Comparison of ENCODE assay signal across 1 cellular context in genomic region chr7:150404785-150405583, GRCh38.
A peak's percentile ranks its signal among the peaks of the same experiment; 100 is the strongest.
TF ChIP-seq lines count a peak whose summit lies in the region.

No MANE protein-coding gene starts in this region.

TF ChIP-seq in K562, 482 proteins besides CTCF, POLR2A, EP300 and RAD21 (continued from another document and continues in another):
- TF ChIP-seq HLTF (IDR thresholded peaks at IDR 0.05) = no peak
- no peak for TF ChIP-seq HIVEP1 (CRISPR knock-in tag; IDR thresholded peaks at IDR 0.05)
- TF ChIP-seq, protein P1, sequence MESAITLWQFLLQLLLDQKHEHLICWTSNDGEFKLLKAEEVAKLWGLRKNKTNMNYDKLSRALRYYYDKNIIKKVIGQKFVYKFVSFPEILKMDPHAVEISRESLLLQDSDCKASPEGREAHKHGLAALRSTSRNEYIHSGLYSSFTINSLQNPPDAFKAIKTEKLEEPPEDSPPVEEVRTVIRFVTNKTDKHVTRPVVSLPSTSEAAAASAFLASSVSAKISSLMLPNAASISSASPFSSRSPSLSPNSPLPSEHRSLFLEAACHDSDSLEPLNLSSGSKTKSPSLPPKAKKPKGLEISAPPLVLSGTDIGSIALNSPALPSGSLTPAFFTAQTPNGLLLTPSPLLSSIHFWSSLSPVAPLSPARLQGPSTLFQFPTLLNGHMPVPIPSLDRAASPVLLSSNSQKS (CRISPR knock-in tag; IDR thresholded peaks at IDR 0.05) = no peak
- peak; percentile 72 for TF ChIP-seq SP2 (IDR thresholded peaks at IDR 0.05; ENCODE audit: extremely low read depth, low read depth, low read length, poor library complexity, severe bottlenecking)
- TF ChIP-seq RBM25 (IDR thresholded peaks at IDR 0.05; ENCODE audit: low read depth, low read length, severe bottlenecking) = no peak
- no peak for TF ChIP-seq DPF2 (IDR thresholded peaks at IDR 0.05)
- TF ChIP-seq, protein P2, sequence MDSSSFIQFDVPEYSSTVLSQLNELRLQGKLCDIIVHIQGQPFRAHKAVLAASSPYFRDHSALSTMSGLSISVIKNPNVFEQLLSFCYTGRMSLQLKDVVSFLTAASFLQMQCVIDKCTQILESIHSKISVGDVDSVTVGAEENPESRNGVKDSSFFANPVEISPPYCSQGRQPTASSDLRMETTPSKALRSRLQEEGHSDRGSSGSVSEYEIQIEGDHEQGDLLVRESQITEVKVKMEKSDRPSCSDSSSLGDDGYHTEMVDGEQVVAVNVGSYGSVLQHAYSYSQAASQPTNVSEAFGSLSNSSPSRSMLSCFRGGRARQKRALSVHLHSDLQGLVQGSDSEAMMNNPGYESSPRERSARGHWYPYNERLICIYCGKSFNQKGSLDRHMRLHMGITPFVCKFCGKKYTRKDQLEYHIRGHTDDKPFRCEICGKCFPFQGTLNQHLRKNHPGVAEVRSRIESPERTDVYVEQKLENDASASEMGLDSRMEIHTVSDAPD (CRISPR knock-in tag; IDR thresholded peaks at IDR 0.05) = no peak
- no peak for TF ChIP-seq PURB (CRISPR knock-in tag; IDR thresholded peaks at IDR 0.05; ENCODE audit: low read depth)
- no peak for TF ChIP-seq FOXK1 (CRISPR knock-in tag; IDR thresholded peaks at IDR 0.05; ENCODE audit: borderline replicate concordance)
- TF ChIP-seq ETS2 (tag; IDR thresholded peaks at IDR 0.05; ENCODE audit: borderline replicate concordance, poor library complexity, severe bottlenecking) = no peak
- peak; percentile 68; the same call in 1 of the 2 replicates for TF ChIP-seq NFRKB (IDR thresholded peaks at IDR 0.05; ENCODE audit: low read depth)
- TF ChIP-seq SRSF3 (IDR thresholded peaks at IDR 0.05; ENCODE audit: insufficient read depth, low read length) = peak; percentile 83; the same call in 1 of the 2 replicates
- TF ChIP-seq RUNX1 (IDR thresholded peaks at IDR 0.05; ENCODE audit: low read depth) = no peak
- peak; percentile 91 for TF ChIP-seq MAX (CRISPR knock-in tag; IDR thresholded peaks at IDR 0.05)
- no peak for TF ChIP-seq ZEB2 (IDR thresholded peaks at IDR 0.05)
- no peak for TF ChIP-seq PRDM10 (IDR thresholded peaks at IDR 0.05; ENCODE audit: partially characterized antibody)
- TF ChIP-seq TSC22D4 (tag; IDR thresholded peaks at IDR 0.05) = no peak
- no peak for TF ChIP-seq ZKSCAN3 (CRISPR knock-in tag; IDR thresholded peaks at IDR 0.05)
- TF ChIP-seq PTBP1 (IDR thresholded peaks at IDR 0.05; ENCODE audit: low read depth, low read length) = peak; percentile 93; the same call in 1 of the 2 replicates
- peak; percentile 64 for TF ChIP-seq HNRNPK (IDR thresholded peaks at IDR 0.05; ENCODE audit: low read depth, low read length, poor library complexity, severe bottlenecking)
- no peak; a peak in 1 of 4 replicates for TF ChIP-seq ARNT (IDR thresholded peaks at IDR 0.05)
- TF ChIP-seq, protein P3, sequence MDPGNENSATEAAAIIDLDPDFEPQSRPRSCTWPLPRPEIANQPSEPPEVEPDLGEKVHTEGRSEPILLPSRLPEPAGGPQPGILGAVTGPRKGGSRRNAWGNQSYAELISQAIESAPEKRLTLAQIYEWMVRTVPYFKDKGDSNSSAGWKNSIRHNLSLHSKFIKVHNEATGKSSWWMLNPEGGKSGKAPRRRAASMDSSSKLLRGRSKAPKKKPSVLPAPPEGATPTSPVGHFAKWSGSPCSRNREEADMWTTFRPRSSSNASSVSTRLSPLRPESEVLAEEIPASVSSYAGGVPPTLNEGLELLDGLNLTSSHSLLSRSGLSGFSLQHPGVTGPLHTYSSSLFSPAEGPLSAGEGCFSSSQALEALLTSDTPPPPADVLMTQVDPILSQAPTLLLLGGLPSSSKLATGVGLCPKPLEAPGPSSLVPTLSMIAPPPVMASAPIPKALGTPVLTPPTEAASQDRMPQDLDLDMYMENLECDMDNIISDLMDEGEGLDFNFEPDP (CRISPR knock-in tag; IDR thresholded peaks at IDR 0.05) = no peak; the same call in 1 of the 2 replicates
- TF ChIP-seq DDX20 (tag; IDR thresholded peaks at IDR 0.05; ENCODE audit: low read depth) = no peak
- no peak for TF ChIP-seq E4F1 (CRISPR knock-in tag; IDR thresholded peaks at IDR 0.05; ENCODE audit: borderline replicate concordance)
- no peak for TF ChIP-seq ZBED1 (IDR thresholded peaks at IDR 0.05)
- TF ChIP-seq, protein P4, sequence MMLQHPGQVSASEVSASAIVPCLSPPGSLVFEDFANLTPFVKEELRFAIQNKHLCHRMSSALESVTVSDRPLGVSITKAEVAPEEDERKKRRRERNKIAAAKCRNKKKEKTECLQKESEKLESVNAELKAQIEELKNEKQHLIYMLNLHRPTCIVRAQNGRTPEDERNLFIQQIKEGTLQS (IDR thresholded peaks at IDR 0.05) = no peak
- TF ChIP-seq, protein P4 (CRISPR knock-in tag; conservative IDR thresholded peaks at IDR 0.05) = peak; percentile 78; the same call in 1 of the 2 replicates
- peak; percentile 88 for TF ChIP-seq PHF21A (IDR thresholded peaks at IDR 0.05; ENCODE audit: borderline replicate concordance, low read depth)
- TF ChIP-seq BRD9 (IDR thresholded peaks at IDR 0.05; ENCODE audit: low read depth, partially characterized antibody) = no peak
- TF ChIP-seq LCOR (CRISPR knock-in tag; IDR thresholded peaks at IDR 0.05) = no peak; the same call in 1 of the 2 replicates
- no peak for TF ChIP-seq TCFL5 (CRISPR knock-in tag; conservative IDR thresholded peaks at IDR 0.05)
- no peak for TF ChIP-seq PTTG1 (tag; IDR thresholded peaks at IDR 0.05; ENCODE audit: low read depth)
- no peak for TF ChIP-seq MBD1 (CRISPR knock-in tag; IDR thresholded peaks at IDR 0.05)
- TF ChIP-seq CSDE1 (IDR thresholded peaks at IDR 0.05) = no peak; a peak in 1 of 4 replicates
- TF ChIP-seq ZNF699 (CRISPR knock-in tag; IDR thresholded peaks at IDR 0.05; ENCODE audit: insufficient replicate concordance) = no peak
- TF ChIP-seq TAL1 (IDR thresholded peaks at IDR 0.05) = no peak
- no peak for TF ChIP-seq ZKSCAN8 (CRISPR knock-in tag; IDR thresholded peaks at IDR 0.05)
- TF ChIP-seq THAP7 (CRISPR knock-in tag; IDR thresholded peaks at IDR 0.05) = peak; percentile 81; the same call in 1 of the 2 replicates
- TF ChIP-seq GTF2E2 (tag; IDR thresholded peaks at IDR 0.05) = peak; percentile 91
- TF ChIP-seq BCLAF1 (IDR thresholded peaks at IDR 0.05; ENCODE audit: borderline replicate concordance in 1 of 2, control insufficient read depth in 1 of 2, low read depth in 2 of 2, low read length in 1 of 2) = peak in 1 of 2 experiments; percentile 86; a peak in 1 of 4 replicates
- TF ChIP-seq, protein P5, sequence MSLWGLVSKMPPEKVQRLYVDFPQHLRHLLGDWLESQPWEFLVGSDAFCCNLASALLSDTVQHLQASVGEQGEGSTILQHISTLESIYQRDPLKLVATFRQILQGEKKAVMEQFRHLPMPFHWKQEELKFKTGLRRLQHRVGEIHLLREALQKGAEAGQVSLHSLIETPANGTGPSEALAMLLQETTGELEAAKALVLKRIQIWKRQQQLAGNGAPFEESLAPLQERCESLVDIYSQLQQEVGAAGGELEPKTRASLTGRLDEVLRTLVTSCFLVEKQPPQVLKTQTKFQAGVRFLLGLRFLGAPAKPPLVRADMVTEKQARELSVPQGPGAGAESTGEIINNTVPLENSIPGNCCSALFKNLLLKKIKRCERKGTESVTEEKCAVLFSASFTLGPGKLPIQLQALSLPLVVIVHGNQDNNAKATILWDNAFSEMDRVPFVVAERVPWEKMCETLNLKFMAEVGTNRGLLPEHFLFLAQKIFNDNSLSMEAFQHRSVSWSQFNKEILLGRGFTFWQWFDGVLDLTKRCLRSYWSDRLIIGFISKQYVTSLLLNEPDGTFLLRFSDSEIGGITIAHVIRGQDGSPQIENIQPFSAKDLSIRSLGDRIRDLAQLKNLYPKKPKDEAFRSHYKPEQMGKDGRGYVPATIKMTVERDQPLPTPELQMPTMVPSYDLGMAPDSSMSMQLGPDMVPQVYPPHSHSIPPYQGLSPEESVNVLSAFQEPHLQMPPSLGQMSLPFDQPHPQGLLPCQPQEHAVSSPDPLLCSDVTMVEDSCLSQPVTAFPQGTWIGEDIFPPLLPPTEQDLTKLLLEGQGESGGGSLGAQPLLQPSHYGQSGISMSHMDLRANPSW (CRISPR knock-in tag; IDR thresholded peaks at IDR 0.05) = no peak
- peak; percentile 99 for TF ChIP-seq RBFOX2 (IDR thresholded peaks at IDR 0.05; ENCODE audit: low read depth, low read length)
- TF ChIP-seq ZBTB7A (IDR thresholded peaks at IDR 0.05; ENCODE audit: borderline replicate concordance, control insufficient read depth, low read depth, low read length) = peak; percentile 96
- TF ChIP-seq PTRF (tag; IDR thresholded peaks at IDR 0.05) = no peak
- no peak for TF ChIP-seq NCOA6 (IDR thresholded peaks at IDR 0.05)
- no peak for TF ChIP-seq ZNF444 (CRISPR knock-in tag; IDR thresholded peaks at IDR 0.05)
